In genomic region chrX:19836337-19836736, GRCh38 we compare ENCODE assay signal across 16 cellular contexts. TPM values are rescaled to one million over a fixed set of nuclear protein-coding genes. Genes with fewer than 3 reads are reported as not detected.
DNase-seq lines count a peak whose midpoint lies in the region; ATAC-seq and TF ChIP-seq lines count a peak whose summit lies in the region.
"Had no signal": no experiment of that assay in that cellular context is flagged by ENCODE, and none has a peak within 500 bp of the region (broad histone marks: within the 10 kb centered on the region; RNA-seq: fewer than 3 reads in every experiment).

No MANE protein-coding gene starts in this region.

- no peak for DNase-seq in activated naive CD4-positive, alpha-beta T cell treated with anti-CD3 and anti-CD28 coated beads, Interleukin-2, amount 10 ng/mL, durations not matched to agents 7 days and 5 days
- no peak for DNase-seq in activated naive CD4-positive, alpha-beta T cell (lab: John Stamatoyannopoulos, UW)
- DNase-seq in RPMI7951 (ENCODE audit: low read depth) = peak; percentile 14
- no peak for DNase-seq in upper lobe of left lung
- DNase-seq in G401 (ENCODE audit: low spot score) = no peak
- no peak for DNase-seq in GM03348 (ENCODE audit: low spot score)
- no peak for DNase-seq in A172 (ENCODE audit: low spot score)
- DNase-seq: lower lobe of right lung; naive B cell; NCI-H1694; psoas muscle; stimulated activated naive CD8-positive, alpha-beta T cell treated with anti-CD3 and anti-CD28 coated beads, Interleukin-15, amount 100 ng/mL, for 72 hours had no signal

- H3K4me1 ChIP-seq in upper lobe of left lung = peaks cover 0 to under 1% (median 0%) of the 10 kb centered on the region in 4 donors
- H3K4me1 ChIP-seq: gastroesophageal sphincter, psoas muscle had no signal

- TF ChIP-seq POLR2A in upper lobe of left lung (IDR thresholded peaks at IDR 0.05) = no peak

- TF ChIP-seq EP300 in upper lobe of left lung (IDR thresholded peaks at IDR 0.05) = no peak

- no peak for ATAC-seq in upper lobe of left lung (ENCODE audit: low FRiP score in 2 of 2)
- ATAC-seq: gastroesophageal sphincter; lower lobe of right lung; psoas muscle; stimulated activated naive CD8-positive, alpha-beta T cell treated with anti-CD3 and anti-CD28 coated beads, Interleukin-15, amount 100 ng/mL, for 72 hours had no signal

- CTCF ChIA-PET in activated naive CD4-positive, alpha-beta T cell treated with anti-CD3 and anti-CD28 coated beads, Interleukin-2, amount 10 ng/mL, durations not matched to agents 7 days and 5 days (lab: Charles Lee) = no interaction called here

- no peak overlapping the region for H3K4me3 Mint-ChIP-seq in activated naive CD4-positive, alpha-beta T cell treated with anti-CD3 and anti-CD28 coated beads, Interleukin-2, amount 10 ng/mL, durations not matched to agents 7 days and 5 days
- no peak overlapping the region for H3K4me3 Mint-ChIP-seq in activated naive CD8-positive, alpha-beta T cell
- H3K4me3 Mint-ChIP-seq: naive B cell; stimulated activated naive CD8-positive, alpha-beta T cell treated with anti-CD3 and anti-CD28 coated beads, Interleukin-15, amount 100 ng/mL, for 72 hours had no signal

- H3K27me3 ChIP-seq in upper lobe of left lung = no peaks in the 10 kb centered on the region
- H3K27me3 ChIP-seq: gastroesophageal sphincter had no signal

- H3K4me3 ChIP-seq in upper lobe of left lung = no peak overlapping the region
- H3K4me3 ChIP-seq: gastroesophageal sphincter, lower lobe of right lung, psoas muscle, SK-N-MC had no signal

- H3K27ac ChIP-seq in upper lobe of left lung = no peak overlapping the region
- H3K27ac ChIP-seq: gastroesophageal sphincter, lower lobe of right lung, psoas muscle, SK-N-MC, VCaP had no signal

- peaks cover 61% of the 10 kb centered on the region for H3K4me1 Mint-ChIP-seq in activated naive CD4-positive, alpha-beta T cell treated with anti-CD3 and anti-CD28 coated beads, Interleukin-2, amount 10 ng/mL, durations not matched to agents 7 days and 5 days
- H3K4me1 Mint-ChIP-seq in activated naive CD8-positive, alpha-beta T cell (ENCODE audit: low read depth) = peaks cover 47% of the 10 kb centered on the region

- H3K36me3 ChIP-seq in upper lobe of left lung = no peaks in the 10 kb centered on the region
- H3K36me3 ChIP-seq: gastroesophageal sphincter, lower lobe of right lung had no signal

- no peak for TF ChIP-seq CTCF in upper lobe of left lung (IDR thresholded peaks at IDR 0.05)

- H3K36me3 Mint-ChIP-seq in activated naive CD4-positive, alpha-beta T cell treated with anti-CD3 and anti-CD28 coated beads, Interleukin-2, amount 10 ng/mL, durations not matched to agents 7 days and 5 days = peaks cover 24% of the 10 kb centered on the region
- H3K36me3 Mint-ChIP-seq in activated naive CD8-positive, alpha-beta T cell = peaks cover 6% of the 10 kb centered on the region

- no peaks in the 10 kb centered on the region for H3K27me3 Mint-ChIP-seq in activated naive CD4-positive, alpha-beta T cell treated with anti-CD3 and anti-CD28 coated beads, Interleukin-2, amount 10 ng/mL, durations not matched to agents 7 days and 5 days
- H3K27me3 Mint-ChIP-seq in activated naive CD8-positive, alpha-beta T cell = no peaks in the 10 kb centered on the region
- H3K27me3 Mint-ChIP-seq: stimulated activated naive CD8-positive, alpha-beta T cell treated with anti-CD3 and anti-CD28 coated beads, Interleukin-15, amount 100 ng/mL, for 72 hours had no signal

- no peaks in the 10 kb centered on the region for H3K9me3 ChIP-seq in upper lobe of left lung
- H3K9me3 ChIP-seq: gastroesophageal sphincter, lower lobe of right lung, psoas muscle had no signal

- peaks cover 10% of the 10 kb centered on the region for H3K9me3 Mint-ChIP-seq in activated naive CD4-positive, alpha-beta T cell treated with anti-CD3 and anti-CD28 coated beads, Interleukin-2, amount 10 ng/mL, durations not matched to agents 7 days and 5 days
- H3K9me3 Mint-ChIP-seq in activated naive CD8-positive, alpha-beta T cell (ENCODE audit: low read depth) = no peaks in the 10 kb centered on the region

- 55% methylated on average over 5 of the region's 5 CpGs; no CpG with 5 or more reads in 1 of the 2 donors for WGBS in upper lobe of left lung, 2 donors

- in situ Hi-C loops in G401 (cut with HindIII; ENCODE audit: low sequenced_read_pairs) = no loop called here

- peak overlapping the region; percentile 73 for H3K27ac Mint-ChIP-seq in activated naive CD4-positive, alpha-beta T cell treated with anti-CD3 and anti-CD28 coated beads, Interleukin-2, amount 10 ng/mL, durations not matched to agents 7 days and 5 days
- H3K27ac Mint-ChIP-seq in activated naive CD8-positive, alpha-beta T cell = peak overlapping the region; percentile 66

RNA-seq across cellular contexts. Expression of gene SH3KBP1, which starts 51.1 kb away (rescaled TPM):
- total RNA-seq in RPMI7951 (2014; rRNA removed; shearing (Covaris generic)) = 55.0 and 67.8 TPM in 2 replicates
- total RNA-seq in upper lobe of left lung = 10 to 100 TPM; 17.8 to 53.4 (median 41.8) TPM
- 16.7 and 26.8 TPM in 2 replicates for total RNA-seq in G401 (2014; rRNA removed; shearing (Covaris generic))
- 48.2 and 60.9 TPM in 2 replicates for total RNA-seq in A172 (2014; rRNA removed; shearing (Covaris generic))
